Comparison of ENCODE assay signal across 1 cellular context in the genomic region with DNA sequence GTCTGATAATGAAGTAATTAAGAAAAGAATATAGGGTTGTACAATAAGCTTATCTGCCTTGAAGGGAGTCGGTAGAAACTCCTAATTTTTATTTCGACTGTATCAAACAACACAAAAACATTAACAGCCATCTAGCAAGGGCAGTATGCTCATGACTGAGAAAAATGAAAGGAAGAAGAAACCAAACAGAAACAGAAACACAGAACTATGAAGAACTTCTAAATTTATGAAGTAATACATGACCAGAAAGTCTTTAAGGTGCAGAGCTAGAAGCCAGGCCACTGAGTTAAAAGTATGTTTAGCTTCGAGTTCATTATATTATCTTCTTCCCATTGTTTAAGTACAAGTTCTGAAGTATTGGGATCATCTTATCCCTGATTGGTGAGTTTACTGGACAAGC.
TF ChIP-seq lines count a peak whose summit lies in the region.

No MANE protein-coding gene starts in this region.

TF ChIP-seq in GM12878, 131 proteins besides CTCF, POLR2A, EP300 and RAD21 (continued from another document):
- TF ChIP-seq, protein P1, sequence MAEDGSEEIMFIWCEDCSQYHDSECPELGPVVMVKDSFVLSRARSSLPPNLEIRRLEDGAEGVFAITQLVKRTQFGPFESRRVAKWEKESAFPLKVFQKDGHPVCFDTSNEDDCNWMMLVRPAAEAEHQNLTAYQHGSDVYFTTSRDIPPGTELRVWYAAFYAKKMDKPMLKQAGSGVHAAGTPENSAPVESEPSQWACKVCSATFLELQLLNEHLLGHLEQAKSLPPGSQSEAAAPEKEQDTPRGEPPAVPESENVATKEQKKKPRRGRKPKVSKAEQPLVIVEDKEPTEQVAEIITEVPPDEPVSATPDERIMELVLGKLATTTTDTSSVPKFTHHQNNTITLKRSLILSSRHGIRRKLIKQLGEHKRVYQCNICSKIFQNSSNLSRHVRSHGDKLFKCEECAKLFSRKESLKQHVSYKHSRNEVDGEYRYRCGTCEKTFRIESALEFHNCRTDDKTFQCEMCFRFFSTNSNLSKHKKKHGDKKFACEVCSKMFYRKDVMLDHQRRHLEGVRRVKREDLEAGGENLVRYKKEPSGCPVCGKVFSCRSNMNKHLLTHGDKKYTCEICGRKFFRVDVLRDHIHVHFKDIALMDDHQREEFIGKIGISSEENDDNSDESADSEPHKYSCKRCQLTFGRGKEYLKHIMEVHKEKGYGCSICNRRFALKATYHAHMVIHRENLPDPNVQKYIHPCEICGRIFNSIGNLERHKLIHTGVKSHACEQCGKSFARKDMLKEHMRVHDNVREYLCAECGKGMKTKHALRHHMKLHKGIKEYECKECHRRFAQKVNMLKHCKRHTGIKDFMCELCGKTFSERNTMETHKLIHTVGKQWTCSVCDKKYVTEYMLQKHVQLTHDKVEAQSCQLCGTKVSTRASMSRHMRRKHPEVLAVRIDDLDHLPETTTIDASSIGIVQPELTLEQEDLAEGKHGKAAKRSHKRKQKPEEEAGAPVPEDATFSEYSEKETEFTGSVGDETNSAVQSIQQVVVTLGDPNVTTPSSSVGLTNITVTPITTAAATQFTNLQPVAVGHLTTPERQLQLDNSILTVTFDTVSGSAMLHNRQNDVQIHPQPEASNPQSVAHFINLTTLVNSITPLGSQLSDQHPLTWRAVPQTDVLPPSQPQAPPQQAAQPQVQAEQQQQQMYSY (CRISPR knock-in tag; IDR thresholded peaks at IDR 0.05), result no peak
- TF ChIP-seq IKZF1 (conservative IDR thresholded peaks at IDR 0.05) (no peak), NRF1 (conservative IDR thresholded peaks at IDR 0.05; ENCODE audit: low read depth, low read length) (no peak), NR2F1 (conservative IDR thresholded peaks at IDR 0.05) (no peak), NR2C2 (IDR thresholded peaks at IDR 0.05; ENCODE audit: borderline replicate concordance, control insufficient read depth, insufficient read length, low read depth) (no peak), SRF (IDR thresholded peaks at IDR 0.05; ENCODE audit: low read depth in 2 of 2, low read length in 2 of 2) (no peak), SMARCA5 (IDR thresholded peaks at IDR 0.05) (no peak), SUZ12 (IDR thresholded peaks at IDR 0.05; ENCODE audit: unreplicated experiment) (no peak), IRF4 (IDR thresholded peaks at IDR 0.05; ENCODE audit: low read depth, low read length) (no peak)
- TF ChIP-seq, protein P2, sequence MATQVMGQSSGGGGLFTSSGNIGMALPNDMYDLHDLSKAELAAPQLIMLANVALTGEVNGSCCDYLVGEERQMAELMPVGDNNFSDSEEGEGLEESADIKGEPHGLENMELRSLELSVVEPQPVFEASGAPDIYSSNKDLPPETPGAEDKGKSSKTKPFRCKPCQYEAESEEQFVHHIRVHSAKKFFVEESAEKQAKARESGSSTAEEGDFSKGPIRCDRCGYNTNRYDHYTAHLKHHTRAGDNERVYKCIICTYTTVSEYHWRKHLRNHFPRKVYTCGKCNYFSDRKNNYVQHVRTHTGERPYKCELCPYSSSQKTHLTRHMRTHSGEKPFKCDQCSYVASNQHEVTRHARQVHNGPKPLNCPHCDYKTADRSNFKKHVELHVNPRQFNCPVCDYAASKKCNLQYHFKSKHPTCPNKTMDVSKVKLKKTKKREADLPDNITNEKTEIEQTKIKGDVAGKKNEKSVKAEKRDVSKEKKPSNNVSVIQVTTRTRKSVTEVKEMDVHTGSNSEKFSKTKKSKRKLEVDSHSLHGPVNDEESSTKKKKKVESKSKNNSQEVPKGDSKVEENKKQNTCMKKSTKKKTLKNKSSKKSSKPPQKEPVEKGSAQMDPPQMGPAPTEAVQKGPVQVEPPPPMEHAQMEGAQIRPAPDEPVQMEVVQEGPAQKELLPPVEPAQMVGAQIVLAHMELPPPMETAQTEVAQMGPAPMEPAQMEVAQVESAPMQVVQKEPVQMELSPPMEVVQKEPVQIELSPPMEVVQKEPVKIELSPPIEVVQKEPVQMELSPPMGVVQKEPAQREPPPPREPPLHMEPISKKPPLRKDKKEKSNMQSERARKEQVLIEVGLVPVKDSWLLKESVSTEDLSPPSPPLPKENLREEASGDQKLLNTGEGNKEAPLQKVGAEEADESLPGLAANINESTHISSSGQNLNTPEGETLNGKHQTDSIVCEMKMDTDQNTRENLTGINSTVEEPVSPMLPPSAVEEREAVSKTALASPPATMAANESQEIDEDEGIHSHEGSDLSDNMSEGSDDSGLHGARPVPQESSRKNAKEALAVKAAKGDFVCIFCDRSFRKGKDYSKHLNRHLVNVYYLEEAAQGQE (IDR thresholded peaks at IDR 0.05; ENCODE audit: low read depth, low read length), result no peak
- TF ChIP-seq, protein P3, sequence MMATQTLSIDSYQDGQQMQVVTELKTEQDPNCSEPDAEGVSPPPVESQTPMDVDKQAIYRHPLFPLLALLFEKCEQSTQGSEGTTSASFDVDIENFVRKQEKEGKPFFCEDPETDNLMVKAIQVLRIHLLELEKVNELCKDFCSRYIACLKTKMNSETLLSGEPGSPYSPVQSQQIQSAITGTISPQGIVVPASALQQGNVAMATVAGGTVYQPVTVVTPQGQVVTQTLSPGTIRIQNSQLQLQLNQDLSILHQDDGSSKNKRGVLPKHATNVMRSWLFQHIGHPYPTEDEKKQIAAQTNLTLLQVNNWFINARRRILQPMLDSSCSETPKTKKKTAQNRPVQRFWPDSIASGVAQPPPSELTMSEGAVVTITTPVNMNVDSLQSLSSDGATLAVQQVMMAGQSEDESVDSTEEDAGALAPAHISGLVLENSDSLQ (IDR thresholded peaks at IDR 0.05), result no peak
- TF ChIP-seq, protein P4, sequence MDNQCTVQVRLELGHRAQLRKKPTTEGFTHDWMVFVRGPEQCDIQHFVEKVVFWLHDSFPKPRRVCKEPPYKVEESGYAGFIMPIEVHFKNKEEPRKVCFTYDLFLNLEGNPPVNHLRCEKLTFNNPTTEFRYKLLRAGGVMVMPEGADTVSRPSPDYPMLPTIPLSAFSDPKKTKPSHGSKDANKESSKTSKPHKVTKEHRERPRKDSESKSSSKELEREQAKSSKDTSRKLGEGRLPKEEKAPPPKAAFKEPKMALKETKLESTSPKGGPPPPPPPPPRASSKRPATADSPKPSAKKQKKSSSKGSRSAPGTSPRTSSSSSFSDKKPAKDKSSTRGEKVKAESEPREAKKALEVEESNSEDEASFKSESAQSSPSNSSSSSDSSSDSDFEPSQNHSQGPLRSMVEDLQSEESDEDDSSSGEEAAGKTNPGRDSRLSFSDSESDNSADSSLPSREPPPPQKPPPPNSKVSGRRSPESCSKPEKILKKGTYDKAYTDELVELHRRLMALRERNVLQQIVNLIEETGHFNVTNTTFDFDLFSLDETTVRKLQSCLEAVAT (IDR thresholded peaks at IDR 0.05), result no peak
- TF ChIP-seq, protein P5, sequence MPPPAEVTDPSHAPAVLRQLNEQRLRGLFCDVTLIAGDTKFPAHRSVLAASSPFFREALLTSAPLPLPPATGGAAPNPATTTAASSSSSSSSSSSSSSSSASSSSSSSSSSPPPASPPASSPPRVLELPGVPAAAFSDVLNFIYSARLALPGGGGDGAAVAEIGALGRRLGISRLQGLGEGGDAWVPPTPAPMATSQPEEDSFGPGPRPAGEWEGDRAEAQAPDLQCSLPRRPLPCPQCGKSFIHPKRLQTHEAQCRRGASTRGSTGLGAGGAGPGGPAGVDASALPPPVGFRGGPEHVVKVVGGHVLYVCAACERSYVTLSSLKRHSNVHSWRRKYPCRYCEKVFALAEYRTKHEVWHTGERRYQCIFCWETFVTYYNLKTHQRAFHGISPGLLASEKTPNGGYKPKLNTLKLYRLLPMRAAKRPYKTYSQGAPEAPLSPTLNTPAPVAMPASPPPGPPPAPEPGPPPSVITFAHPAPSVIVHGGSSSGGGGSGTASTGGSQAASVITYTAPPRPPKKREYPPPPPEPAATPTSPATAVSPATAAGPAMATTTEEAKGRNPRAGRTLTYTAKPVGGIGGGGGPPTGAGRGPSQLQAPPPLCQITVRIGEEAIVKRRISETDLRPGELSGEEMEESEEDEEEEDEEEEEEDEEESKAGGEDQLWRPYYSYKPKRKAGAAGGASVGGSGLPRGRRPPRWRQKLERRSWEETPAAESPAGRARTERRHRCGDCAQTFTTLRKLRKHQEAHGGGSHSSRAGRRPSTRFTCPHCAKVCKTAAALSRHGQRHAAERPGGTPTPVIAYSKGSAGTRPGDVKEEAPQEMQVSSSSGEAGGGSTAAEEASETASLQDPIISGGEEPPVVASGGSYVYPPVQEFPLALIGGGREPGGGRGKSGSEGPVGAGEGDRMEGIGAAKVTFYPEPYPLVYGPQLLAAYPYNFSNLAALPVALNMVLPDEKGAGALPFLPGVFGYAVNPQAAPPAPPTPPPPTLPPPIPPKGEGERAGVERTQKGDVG (CRISPR knock-in tag; IDR thresholded peaks at IDR 0.05), result no peak
